In genomic region chr15:66855039-66855438, GRCh38 we compare ENCODE assay signal across 24 cellular contexts.
"Had no signal": no experiment of that assay in that cellular context is flagged by ENCODE, and none has a peak within 500 bp of the region (broad histone marks: within the 10 kb centered on the region; RNA-seq: fewer than 3 reads in every experiment).

No MANE protein-coding gene starts in this region.

- H3K27ac Mint-ChIP-seq: activated CD4-positive, alpha-beta memory T cell treated with anti-CD3 and anti-CD28 coated beads for 36 hours; activated CD4-positive, alpha-beta T cell treated with anti-CD3 and anti-CD28 coated beads, Interleukin-2, amount 10 ng/mL, durations not matched to agents 7 days and 5 days; activated naive CD4-positive, alpha-beta T cell treated with anti-CD3 and anti-CD28 coated beads for 36 hours; activated naive CD8-positive, alpha-beta T cell; T-helper 17 cell had no signal

- H3K9me3 ChIP-seq: adrenal gland, body of pancreas, SJSA1 had no signal

- H3K9me3 Mint-ChIP-seq: activated CD4-positive, alpha-beta memory T cell treated with anti-CD3 and anti-CD28 coated beads for 36 hours; activated CD4-positive, alpha-beta T cell treated with anti-CD3 and anti-CD28 coated beads, Interleukin-2, amount 10 ng/mL, durations not matched to agents 7 days and 5 days; activated naive CD4-positive, alpha-beta T cell treated with anti-CD3 and anti-CD28 coated beads for 36 hours; activated T-cell treated with anti-CD3 and anti-CD28 coated beads, Interleukin-2, amount 50 U/mL, for 4 hours had no signal

- H3K4me3 ChIP-seq: adrenal gland, body of pancreas, SJSA1 had no signal

- H3K36me3 Mint-ChIP-seq: activated CD4-positive, alpha-beta memory T cell treated with anti-CD3 and anti-CD28 coated beads for 36 hours; activated naive CD8-positive, alpha-beta T cell had no signal

- H3K4me3 Mint-ChIP-seq: activated CD4-positive, alpha-beta memory T cell treated with anti-CD3 and anti-CD28 coated beads for 36 hours; activated CD4-positive, alpha-beta T cell treated with anti-CD3 and anti-CD28 coated beads, Interleukin-2, amount 10 ng/mL, durations not matched to agents 7 days and 5 days; activated naive CD4-positive, alpha-beta T cell treated with anti-CD3 and anti-CD28 coated beads for 36 hours; activated naive CD8-positive, alpha-beta T cell; activated T-cell treated with anti-CD3 and anti-CD28 coated beads, Interleukin-2, amount 50 U/mL, for 4 hours; T-helper 17 cell had no signal

- H3K4me2 ChIP-seq: KMS-11 had no signal

- H3K36me3 ChIP-seq: adrenal gland had no signal

- H3K27ac ChIP-seq: adrenal gland, body of pancreas, KMS-11, SJSA1, VCaP had no signal

- H3K9ac ChIP-seq: KMS-11 had no signal

- H3K27me3 ChIP-seq: adrenal gland, body of pancreas, SJSA1 had no signal

- DNase-seq: activated CD4-positive, alpha-beta T cell treated with anti-CD3 and anti-CD28 coated beads, Interleukin-2, amount 10 ng/mL, durations not matched to agents 7 days and 5 days; activated CD4-positive, CD25-positive, alpha-beta regulatory T cell; activated naive CD4-positive, alpha-beta T cell treated with anti-CD3 and anti-CD28 coated beads for 36 hours; activated T-cell treated with anti-CD3 and anti-CD28 coated beads, Interleukin-2, amount 50 U/mL, for 4 hours; aorta; body of pancreas; central memory CD4-positive, alpha-beta T cell; MV-4-11; NCI-H1105; NCI-H1436; NCI-H1694 treated with DMSO at 0.1 percent for 48 hours; NCI-H2029 treated with DMSO at 0.1 percent for 48 hours; NCI-H345; NCI-H510A; NCI-H526 treated with DMSO at 0.1 percent for 48 hours; SHP77; T-helper 17 cell; T-helper 9 cell had no signal
